ENCODE assay signal across 19 cellular contexts in genomic region chr15:86165263-86166204, GRCh38.
DNase-seq lines count a peak whose midpoint lies in the region; ATAC-seq and TF ChIP-seq lines count a peak whose summit lies in the region.
"Had no signal": no experiment of that assay in that cellular context is flagged by ENCODE, and none has a peak within 500 bp of the region (broad histone marks: within the 10 kb centered on the region; RNA-seq: fewer than 3 reads in every experiment).

No MANE protein-coding gene starts in this region.

- no peaks in the 10 kb centered on the region for H3K36me3 ChIP-seq in uterus
- H3K36me3 ChIP-seq: BE2C, esophagus squamous epithelium had no signal

- TF ChIP-seq POLR2A in uterus (IDR thresholded peaks at IDR 0.05), result no peak

- DNase-seq in Jurkat, Clone E6-1 (ENCODE audit: low read depth, low spot score), result peak; percentile 42
- DNase-seq in myocyte (ENCODE audit: low read depth) (peak; percentile 69), uterus (no peak), NCI-H2081 treated with DMSO at 0.1 percent for 48 hours (lab: John Stamatoyannopoulos, UW) (no peak)
- no peak for DNase-seq in activated CD4-positive, alpha-beta T cell treated with anti-CD3 and anti-CD28 coated beads for 48 hours
- no peak for DNase-seq in stimulated activated effector memory CD8-positive, alpha-beta T cell treated with anti-CD3 and anti-CD28 coated beads, Interleukin-12 subunit alpha, Interleukin-12 subunit beta, amount 100 ng/mL, for 72 hours (ENCODE audit: low spot score in 2 of 2)
- DNase-seq: amygdala; BE2C; effector CD8-positive, alpha-beta T cell; esophagus squamous epithelium; GOT3; Kasumi-1; NCI-H1105; NCI-H2081; NCI-H526; OCI-M1; SHP77 treated with DMSO at 0.1 percent for 48 hours had no signal

- intact Hi-C loops in uterus (cut with DNase I; ENCODE audit: low total_unique reads), result no loop called here

- H3K9me3 Mint-ChIP-seq in brain, result peaks cover 0 to 2% (median 0%) of the 10 kb centered on the region in 5 experiments
- no peaks in the 10 kb centered on the region for H3K9me3 Mint-ChIP-seq in stimulated activated effector memory CD8-positive, alpha-beta T cell treated with anti-CD3 and anti-CD28 coated beads, Interleukin-12 subunit alpha, Interleukin-12 subunit beta, amount 100 ng/mL, for 72 hours
- H3K9me3 Mint-ChIP-seq: neural crest cell had no signal

- H3K36me3 Mint-ChIP-seq in brain, result no peaks in the 10 kb centered on the region
- no peaks in the 10 kb centered on the region for H3K36me3 Mint-ChIP-seq in stimulated activated effector memory CD8-positive, alpha-beta T cell treated with anti-CD3 and anti-CD28 coated beads, Interleukin-12 subunit alpha, Interleukin-12 subunit beta, amount 100 ng/mL, for 72 hours

- H3K4me3 ChIP-seq in Jurkat, Clone E6-1 (ENCODE audit: low read length), result no peak overlapping the region
- no peak overlapping the region for H3K4me3 ChIP-seq in uterus
- H3K4me3 ChIP-seq: esophagus squamous epithelium had no signal

- peaks cover 4% of the 10 kb centered on the region for H3K27me3 Mint-ChIP-seq in brain

- peak overlapping the region; percentile 73 to 76 for H3K27ac ChIP-seq in uterus

- peaks cover 42% of the 10 kb centered on the region for H3K4me1 Mint-ChIP-seq in brain
- H3K4me1 Mint-ChIP-seq in stimulated activated effector memory CD8-positive, alpha-beta T cell treated with anti-CD3 and anti-CD28 coated beads, Interleukin-12 subunit alpha, Interleukin-12 subunit beta, amount 100 ng/mL, for 72 hours, result no peaks in the 10 kb centered on the region

- H3K27me3 ChIP-seq in uterus, result no peaks in the 10 kb centered on the region
- H3K27me3 ChIP-seq: BE2C, esophagus squamous epithelium had no signal

- peak overlapping the region in 3 of 5 experiments; percentile 73 to 91 (median 89) for H3K27ac Mint-ChIP-seq in brain
- H3K27ac Mint-ChIP-seq in stimulated activated effector memory CD8-positive, alpha-beta T cell treated with anti-CD3 and anti-CD28 coated beads, Interleukin-12 subunit alpha, Interleukin-12 subunit beta, amount 100 ng/mL, for 72 hours, result no peak overlapping the region

- ATAC-seq in stimulated activated effector memory CD8-positive, alpha-beta T cell treated with anti-CD3 and anti-CD28 coated beads, Interleukin-12 subunit alpha, Interleukin-12 subunit beta, amount 100 ng/mL, for 72 hours, result no peak

- H3K9me3 ChIP-seq in uterus, result no peaks in the 10 kb centered on the region
- H3K9me3 ChIP-seq: BE2C, esophagus squamous epithelium had no signal

- no peak overlapping the region for H3K4me3 Mint-ChIP-seq in brain
- H3K4me3 Mint-ChIP-seq in stimulated activated effector memory CD8-positive, alpha-beta T cell treated with anti-CD3 and anti-CD28 coated beads, Interleukin-12 subunit alpha, Interleukin-12 subunit beta, amount 100 ng/mL, for 72 hours, result no peak overlapping the region
- H3K4me3 Mint-ChIP-seq: neural crest cell had no signal

- H3K4me1 ChIP-seq in uterus, result no peaks in the 10 kb centered on the region
- H3K4me1 ChIP-seq: BE2C had no signal

- TF ChIP-seq CTCF in brain (conservative IDR thresholded peaks at IDR 0.05) (no peak), uterus (IDR thresholded peaks at IDR 0.05) (no peak)

Comparison
In these comparisons a context has a peak if more than half of its experiments do, and no peak if none do; other contexts are left out.
1. DNase-seq: peak in Jurkat, Clone E6-1 (single experiment) and myocyte (single experiment); none in uterus (0 of 2), activated CD4-positive, alpha-beta T cell treated with anti-CD3 and anti-CD28 coated beads for 48 hours (single experiment), stimulated activated effector memory CD8-positive, alpha-beta T cell treated with anti-CD3 and anti-CD28 coated beads, Interleukin-12 subunit alpha, Interleukin-12 subunit beta, amount 100 ng/mL, for 72 hours (0 of 2) and NCI-H2081 treated with DMSO at 0.1 percent for 48 hours (single experiment).